8 cellular contexts compared by ENCODE assay signal in genomic region chr5:55010149-55010548, GRCh38. TPM values are rescaled to one million over a fixed set of nuclear protein-coding genes. Genes with fewer than 3 reads are reported as not detected.
"Had no signal": no experiment of that assay in that cellular context is flagged by ENCODE, and none has a peak within 500 bp of the region (broad histone marks: within the 10 kb centered on the region; RNA-seq: fewer than 3 reads in every experiment).

No MANE protein-coding gene starts in this region.

RNA-seq across cellular contexts. Expression of gene GZMK, which starts 13.9 kb away (rescaled TPM):
- total RNA-seq: activated B cell treated with CpG ODN at 0.5 μM for 24 hours; activated CD4-positive, alpha-beta T cell treated with anti-CD3 and anti-CD28 coated beads for 36 hours; WTC11 had no signal

RNA-seq across cellular contexts. Expression of gene ESM1, which starts 24.8 kb away (rescaled TPM):
- total RNA-seq: activated B cell treated with CpG ODN at 0.5 μM for 24 hours; activated CD4-positive, alpha-beta T cell treated with anti-CD3 and anti-CD28 coated beads for 36 hours; activated CD4-positive, alpha-beta T cell treated with anti-CD3 and anti-CD28 coated beads, Interleukin-2, amount 10 ng/mL, durations not matched to agents 24 days and 14 days; activated CD4-positive, alpha-beta T cell treated with anti-CD3 and anti-CD28 coated beads, Interleukin-2, amount 10 ng/mL, durations not matched to agents 7 days and 5 days; activated CD8-positive, alpha-beta memory T cell treated with anti-CD3 and anti-CD28 coated beads for 36 hours; activated CD8-positive, alpha-beta T cell treated with anti-CD3 and anti-CD28 coated beads, Interleukin-2, amount 10 ng/mL, durations not matched to agents 7 days and 5 days; T-helper 17 cell; WTC11 had no signal
